In genomic region chr17:6421700-6422604, GRCh38 we compare ENCODE assay signal across 8 cellular contexts. TPM values are rescaled to one million over a fixed set of nuclear protein-coding genes. Genes with fewer than 3 reads are reported as not detected.
A peak's percentile ranks its signal among the peaks of the same experiment; 100 is the strongest.
DNase-seq lines count a peak whose midpoint lies in the region; ATAC-seq and TF ChIP-seq lines count a peak whose summit lies in the region.

No MANE protein-coding gene starts in this region.

- peak; percentile 95 for TF ChIP-seq CTCF in PC-9 (conservative IDR thresholded peaks at IDR 0.05)
- TF ChIP-seq CTCF in nephron progenitor cell (IDR thresholded peaks at IDR 0.05): peak; percentile 84

- CTCF ChIA-PET in CD8-positive, alpha-beta memory T cell (lab: Charles Lee): interaction anchor here (0.7 to 4.0 kb wide), 4 partner anchors 829 to 837 kb away, joined by 3 to 17 read pairs (median 8); partner anchors contain the start of gene NLRP1
- CTCF ChIA-PET in PC-9 (lab: Charles Lee): no interaction called here

- no peak overlapping the region for H3K4me3 ChIP-seq in CD8-positive, alpha-beta memory T cell (ENCODE audit: low read length)
- no peak overlapping the region for H3K4me3 ChIP-seq in PC-9

- H3K4me3 Mint-ChIP-seq in CD8-positive, alpha-beta memory T cell: no peak overlapping the region
- H3K4me3 Mint-ChIP-seq in nephron progenitor cell: no peak overlapping the region

- POLR2A ChIA-PET in CD8-positive, alpha-beta memory T cell (lab: Charles Lee): no interaction called here
- POLR2A ChIA-PET in PC-9 (lab: Charles Lee; ENCODE audit: unreplicated experiment): no interaction called here

- no peaks in the 10 kb centered on the region for H3K79me2 ChIP-seq in PC-9 (ENCODE audit: low read depth)

- ATAC-seq in stimulated activated naive CD8-positive, alpha-beta T cell treated with anti-CD3 and anti-CD28 coated beads, Interleukin-15, Interleukin-2, amounts not matched to agents 100 U/mL and 50 U/mL, for 24 hours: peak; percentile 64
- no peak for ATAC-seq in HG03442 (IDR thresholded peaks at IDR 0.05; ENCODE audit: unreplicated experiment)

- intact Hi-C loops in PC-9 (cut with micrococcal nuclease; ENCODE audit: unreplicated experiment): loop anchor here (1.0 to 10.0 kb wide), 3 partner anchors 830 to 1177 kb away; no protein-coding TSS in a partner anchor

- no peaks in the 10 kb centered on the region for H3K9me3 ChIP-seq in CD8-positive, alpha-beta memory T cell (ENCODE audit: low read length)
- no peaks in the 10 kb centered on the region for H3K9me3 ChIP-seq in PC-9 (ENCODE audit: insufficient read depth, low read depth)

- no peak overlapping the region for H3K27ac ChIP-seq in CD8-positive, alpha-beta memory T cell (ENCODE audit: low read depth, low read length)
- H3K27ac ChIP-seq in PC-9: no peak overlapping the region

- H4K20me1 ChIP-seq in PC-9 (ENCODE audit: insufficient read depth): no peaks in the 10 kb centered on the region

- peaks cover 2 to 36% of the 10 kb centered on the region in 2 donors for H3K27me3 Mint-ChIP-seq in CD8-positive, alpha-beta memory T cell
- H3K27me3 Mint-ChIP-seq in nephron progenitor cell (ENCODE audit: low read depth, poor library complexity): peaks cover 40% of the 10 kb centered on the region

- DNase-seq in CD8-positive, alpha-beta memory T cell: peak; percentile 42 to 78 (median 61)
- DNase-seq in HT1080 (ENCODE audit: low read depth) (peak; percentile 69), PC-9 (peak; percentile 58 to 83), activated T-cell treated with anti-CD3 and anti-CD28 coated beads for 48 hours (ENCODE audit: low read depth) (peak; percentile 66), fibroblast of gingiva (ENCODE audit: low read depth) (peak; percentile 53), nephron progenitor cell (peak; percentile 92)
- DNase-seq in stimulated activated naive CD8-positive, alpha-beta T cell treated with anti-CD3 and anti-CD28 coated beads, Interleukin-15, Interleukin-2, amounts not matched to agents 100 U/mL and 50 U/mL, for 24 hours: peak; percentile 83

- H3K4me1 Mint-ChIP-seq in CD8-positive, alpha-beta memory T cell: peaks cover 2 to 7% (median 2%) of the 10 kb centered on the region in 3 donors
- peaks cover 1% of the 10 kb centered on the region for H3K4me1 Mint-ChIP-seq in nephron progenitor cell

- H3K4me1 ChIP-seq in CD8-positive, alpha-beta memory T cell (ENCODE audit: insufficient read depth, low read length): peaks cover 5% of the 10 kb centered on the region
- H3K4me1 ChIP-seq in PC-9 (replicated peaks; ENCODE audit: insufficient read depth): no peaks in the 10 kb centered on the region

- no peak overlapping the region for H3K27ac Mint-ChIP-seq in CD8-positive, alpha-beta memory T cell
- H3K27ac Mint-ChIP-seq in nephron progenitor cell: no peak overlapping the region

- H3F3A ChIP-seq in PC-9 (ENCODE audit: insufficient read depth, low read depth): no peaks in the 10 kb centered on the region

- no peak overlapping the region for H3K4me2 ChIP-seq in PC-9

- H3K36me3 Mint-ChIP-seq in CD8-positive, alpha-beta memory T cell: no peaks in the 10 kb centered on the region
- no peaks in the 10 kb centered on the region for H3K36me3 Mint-ChIP-seq in nephron progenitor cell (ENCODE audit: low read depth)

- no peaks in the 10 kb centered on the region for H3K9me3 Mint-ChIP-seq in CD8-positive, alpha-beta memory T cell
- H3K9me3 Mint-ChIP-seq in nephron progenitor cell: no peaks in the 10 kb centered on the region

- no peaks in the 10 kb centered on the region for H3K27me3 ChIP-seq in CD8-positive, alpha-beta memory T cell (ENCODE audit: insufficient read depth, low read length, poor library complexity, severe bottlenecking)
- peaks cover 84% of the 10 kb centered on the region for H3K27me3 ChIP-seq in PC-9 (ENCODE audit: insufficient read depth, low read depth)

- no TSS peak for BruUV-seq in PC-9 (replicated peaks; lab: Mats Ljungman, UMichigan)

- H3K9me2 ChIP-seq in PC-9 (ENCODE audit: insufficient read depth): no peaks in the 10 kb centered on the region

- no peaks in the 10 kb centered on the region for H3K36me3 ChIP-seq in CD8-positive, alpha-beta memory T cell (ENCODE audit: insufficient read depth, low read length)
- H3K36me3 ChIP-seq in PC-9 (ENCODE audit: low read depth): no peaks in the 10 kb centered on the region

- H2AFZ ChIP-seq in PC-9: no peak overlapping the region

RNA-seq across cellular contexts. Expression of gene AIPL1, which starts 13.0 kb away (rescaled TPM):
- total RNA-seq in CD8-positive, alpha-beta memory T cell: not detected
- not detected for polyA plus RNA-seq in CD8-positive, alpha-beta memory T cell
- not detected in 2 replicates for total RNA-seq in HT1080 (2014; rRNA removed; shearing (Covaris generic))
- not detected in 2 replicates for polyA plus RNA-seq in HT1080 (2015; cell fraction: cytosol; rRNA removed)
- polyA plus RNA-seq in HT1080 (2015; cell fraction: nucleus; rRNA removed): not detected in 2 replicates
- not detected in 2 replicates for total RNA-seq in PC-9 (2021)

RNA-seq across cellular contexts. Expression of gene PIMREG, which starts 22.3 kb away (rescaled TPM):
- total RNA-seq in CD8-positive, alpha-beta memory T cell: 1 to 10 TPM; 1.6 to 1.8 TPM
- polyA plus RNA-seq in CD8-positive, alpha-beta memory T cell: not detected
- total RNA-seq in HT1080 (2014; rRNA removed; shearing (Covaris generic)): 12.8 and 12.9 TPM in 2 replicates
- 14.4 and 16.4 TPM in 2 replicates for polyA plus RNA-seq in HT1080 (2015; cell fraction: cytosol; rRNA removed)
- polyA plus RNA-seq in HT1080 (2015; cell fraction: nucleus; rRNA removed): 14.0 and 16.5 TPM in 2 replicates
- total RNA-seq in PC-9 (2021): 52.2 and 62.3 TPM in 2 replicates
